17 cellular contexts compared by ENCODE assay signal in the genomic region with DNA sequence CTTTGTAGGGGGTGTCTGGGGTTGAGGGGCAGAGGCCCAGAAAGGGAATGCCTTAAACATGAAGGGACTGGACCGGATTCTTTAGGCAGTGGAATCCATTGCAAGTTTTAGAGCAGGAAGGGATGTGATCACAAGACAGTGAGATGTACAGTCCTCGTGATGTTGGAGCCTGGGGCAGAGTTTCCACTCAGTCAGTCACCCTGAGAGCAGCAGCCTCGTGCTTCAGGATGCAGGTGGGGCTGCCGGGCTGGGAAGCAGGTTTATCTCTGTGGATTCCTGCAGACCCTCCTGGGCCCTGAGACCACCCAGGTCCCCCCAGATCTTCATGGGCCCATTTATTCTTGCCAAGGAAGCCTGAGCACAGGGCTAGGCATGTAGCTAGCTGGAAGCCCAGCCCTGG. TPM values are rescaled to one million over a fixed set of nuclear protein-coding genes. Genes with fewer than 3 reads are reported as not detected.
DNase-seq lines count a peak whose midpoint lies in the region; ATAC-seq, FAIRE-seq and TF ChIP-seq lines count a peak whose summit lies in the region.
"Had no signal": no experiment of that assay in that cellular context is flagged by ENCODE, and none has a peak within 500 bp of the region (broad histone marks: within the 10 kb centered on the region; RNA-seq: fewer than 3 reads in every experiment).

No MANE protein-coding gene starts in this region.

- peak overlapping the region; percentile 41 for H3K4me3 Mint-ChIP-seq in central memory CD8-positive, alpha-beta T cell
- no peak overlapping the region for H3K4me3 Mint-ChIP-seq in stimulated activated memory B cell treated with anti-CD40 and anti-IgM and Interleukin-4, amounts not matched to agents 10 μg/mL and 1 μg/mL and 100 μg/mL, for 72 hours
- H3K4me3 Mint-ChIP-seq: T-helper 1 cell treated with Interleukin-12 subunit alpha and Interleukin-12 subunit beta and Interleukin-4 antibody, amounts not matched to agents 30 μg/mL and 1 μg/mL, for 36 hours had no signal

- no peaks in the 10 kb centered on the region for H3K9me3 ChIP-seq in Karpas-422 (ENCODE audit: low read length)
- no peaks in the 10 kb centered on the region for H3K9me3 ChIP-seq in suprapubic skin
- H3K9me3 ChIP-seq: adrenal gland had no signal

- no peak overlapping the region for H3K9ac ChIP-seq in Karpas-422 (ENCODE audit: low read length)

- H3K4me1 ChIP-seq in Karpas-422 (ENCODE audit: low read length) = peaks cover 24% of the 10 kb centered on the region
- peaks cover 25% of the 10 kb centered on the region for H3K4me1 ChIP-seq in suprapubic skin

- no peak for ATAC-seq in central memory CD8-positive, alpha-beta T cell (replicated peaks; ENCODE audit: extremely low read depth, poor library complexity, severe bottlenecking)
- ATAC-seq in stimulated activated memory B cell treated with anti-CD40 and anti-IgM and Interleukin-4, amounts not matched to agents 10 μg/mL and 1 μg/mL and 100 μg/mL, for 72 hours = peak; percentile 54

- peak; percentile 23 for FAIRE-seq in GM19239 (lab: Jason Lieb, UNC)
- FAIRE-seq: colon, RCC 7860 had no signal

- no peaks in the 10 kb centered on the region for H3K79me2 ChIP-seq in Karpas-422 (ENCODE audit: low read length)

- H3K36me3 ChIP-seq in Karpas-422 (ENCODE audit: insufficient read depth, low read length) (no peaks in the 10 kb centered on the region), suprapubic skin (peaks cover 3% of the 10 kb centered on the region)

- H3K27me3 ChIP-seq in Karpas-422 (ENCODE audit: low read length) (no peaks in the 10 kb centered on the region), suprapubic skin (no peaks in the 10 kb centered on the region)
- H3K27me3 ChIP-seq: adrenal gland had no signal

- H3K4me1 Mint-ChIP-seq in central memory CD8-positive, alpha-beta T cell = peaks cover 52% of the 10 kb centered on the region
- H3K4me1 Mint-ChIP-seq in stimulated activated memory B cell treated with anti-CD40 and anti-IgM and Interleukin-4, amounts not matched to agents 10 μg/mL and 1 μg/mL and 100 μg/mL, for 72 hours = peaks cover 58% of the 10 kb centered on the region

- POLR2A ChIA-PET in GM10248 (lab: Yijun Ruan, JAX) = no interaction called here

- TF ChIP-seq CTCF in GM10248 (IDR thresholded peaks at IDR 0.05; ENCODE audit: control extremely low read depth, extremely low read depth, low read depth, missing control alignments) (no peak), suprapubic skin (IDR thresholded peaks at IDR 0.05) (no peak)

- no peak for TF ChIP-seq POLR2A in suprapubic skin (IDR thresholded peaks at IDR 0.05)

- CTCF ChIA-PET in GM10248 (lab: Yijun Ruan, JAX) = no interaction called here

- no peak overlapping the region for H3K4me3 ChIP-seq in Karpas-422 (ENCODE audit: low read length)
- H3K4me3 ChIP-seq in suprapubic skin = no peak overlapping the region
- H3K4me3 ChIP-seq: adrenal gland had no signal

- H3K27ac Mint-ChIP-seq in central memory CD8-positive, alpha-beta T cell (ENCODE audit: low read depth) = peak overlapping the region; percentile 64
- peak overlapping the region; percentile 27 for H3K27ac Mint-ChIP-seq in stimulated activated memory B cell treated with anti-CD40 and anti-IgM and Interleukin-4, amounts not matched to agents 10 μg/mL and 1 μg/mL and 100 μg/mL, for 72 hours
- H3K27ac Mint-ChIP-seq: T-helper 1 cell treated with Interleukin-12 subunit alpha and Interleukin-12 subunit beta and Interleukin-4 antibody, amounts not matched to agents 30 μg/mL and 1 μg/mL, for 36 hours had no signal

- peaks cover 14% of the 10 kb centered on the region; the same call in 1 of the 2 replicates for H4K20me1 ChIP-seq in Karpas-422 (ENCODE audit: insufficient read depth, low read depth, low read length)

- H3K27ac ChIP-seq in Karpas-422 (ENCODE audit: low read length) (no peak overlapping the region), suprapubic skin (no peak overlapping the region)
- H3K27ac ChIP-seq: epithelial cell of prostate had no signal

- DNase-seq in GM19239 (ENCODE audit: insufficient read length, low spot score) = no peak
- no peak for DNase-seq in Karpas-422
- DNase-seq in central memory CD8-positive, alpha-beta T cell (ENCODE audit: low spot score in 2 of 2) = no peak
- no peak for DNase-seq in GM10248 (ENCODE audit: extremely low spot score)
- no peak for DNase-seq in suprapubic skin (ENCODE audit: low spot score in 2 of 2)
- DNase-seq in stimulated activated naive CD4-positive, alpha-beta T cell (lab: John Stamatoyannopoulos, UW) = no peak
- DNase-seq: activated CD4-positive, CD25-positive, alpha-beta regulatory T cell; activated T-cell treated with anti-CD3 and anti-CD28 coated beads, Interleukin-2, amount 50 U/mL, for 1 hour; adrenal gland; DND-41; NCI-H187 treated with DMSO at 0.1 percent for 48 hours; stimulated activated CD4-positive, alpha-beta T cell treated with anti-CD3 and anti-CD28 coated beads, Interleukin-4, amount 100 ng/mL, for 4 hours had no signal

- peaks cover 16% of the 10 kb centered on the region for H3K36me3 Mint-ChIP-seq in central memory CD8-positive, alpha-beta T cell (ENCODE audit: insufficient read depth)
- H3K36me3 Mint-ChIP-seq in stimulated activated memory B cell treated with anti-CD40 and anti-IgM and Interleukin-4, amounts not matched to agents 10 μg/mL and 1 μg/mL and 100 μg/mL, for 72 hours = peaks cover 21% of the 10 kb centered on the region

- peak overlapping the region; percentile 43 for H3K4me2 ChIP-seq in Karpas-422 (ENCODE audit: low read depth, low read length, poor library complexity, severe bottlenecking)

- H3K9me3 Mint-ChIP-seq in central memory CD8-positive, alpha-beta T cell = no peaks in the 10 kb centered on the region
- no peaks in the 10 kb centered on the region for H3K9me3 Mint-ChIP-seq in stimulated activated memory B cell treated with anti-CD40 and anti-IgM and Interleukin-4, amounts not matched to agents 10 μg/mL and 1 μg/mL and 100 μg/mL, for 72 hours
- H3K9me3 Mint-ChIP-seq: T-helper 1 cell treated with Interleukin-12 subunit alpha and Interleukin-12 subunit beta and Interleukin-4 antibody, amounts not matched to agents 30 μg/mL and 1 μg/mL, for 36 hours had no signal

- 59% methylated on average over 4 of the region's 4 CpGs for WGBS in suprapubic skin

- no peaks in the 10 kb centered on the region for H3K27me3 Mint-ChIP-seq in central memory CD8-positive, alpha-beta T cell
- peaks cover 40% of the 10 kb centered on the region for H3K27me3 Mint-ChIP-seq in stimulated activated memory B cell treated with anti-CD40 and anti-IgM and Interleukin-4, amounts not matched to agents 10 μg/mL and 1 μg/mL and 100 μg/mL, for 72 hours

- H2AFZ ChIP-seq in Karpas-422 (ENCODE audit: low read length) = no peak overlapping the region

- no peak for TF ChIP-seq EP300 in suprapubic skin (IDR thresholded peaks at IDR 0.05)

- H3K9me2 ChIP-seq in Karpas-422 (replicated peaks; ENCODE audit: insufficient read depth, low read length) = no peaks in the 10 kb centered on the region

RNA-seq across cellular contexts. Expression of gene RIN3, which starts 38.5 kb away (rescaled TPM):
- not detected in 2 replicates for total RNA-seq in Karpas-422 (2014; rRNA removed; shearing (Covaris generic); ENCODE audit: low replicate concordance)
- 10 to 100 TPM in 2 of 4 donors, 1 to 10 TPM in 2; 2.1 to 10.4 (median 7.2) TPM for total RNA-seq in suprapubic skin
